In the genomic region with DNA sequence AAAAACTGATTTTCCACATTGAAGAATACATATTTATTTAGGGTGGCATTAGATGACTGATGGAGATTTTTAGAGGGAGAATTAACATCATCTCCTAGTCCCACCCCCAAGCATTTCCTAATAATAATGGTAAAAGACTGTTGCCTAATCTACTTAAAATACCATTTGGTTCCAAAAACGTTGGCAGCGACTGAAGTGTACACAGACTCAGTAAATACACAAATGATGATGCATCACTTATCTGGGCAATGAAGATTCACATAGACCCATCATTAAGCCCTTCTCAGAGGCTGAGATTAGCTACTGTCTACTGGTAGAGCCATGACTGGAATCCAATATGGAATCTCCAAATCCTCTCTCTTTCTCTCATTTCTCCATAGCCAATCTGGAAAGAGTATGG, we compare ENCODE assay signal across 2 cellular contexts.
TF ChIP-seq lines count a peak whose summit lies in the region.

No MANE protein-coding gene starts in this region.

TF ChIP-seq in liver, 16 proteins besides CTCF, POLR2A, EP300 and RAD21 (continued from another document):
- peak; percentile 39 to 71 for TF ChIP-seq HNF4A (conservative IDR thresholded peaks at IDR 0.05)
- TF ChIP-seq HNF4G (IDR thresholded peaks at IDR 0.05), result no peak
- TF ChIP-seq, protein P1, sequence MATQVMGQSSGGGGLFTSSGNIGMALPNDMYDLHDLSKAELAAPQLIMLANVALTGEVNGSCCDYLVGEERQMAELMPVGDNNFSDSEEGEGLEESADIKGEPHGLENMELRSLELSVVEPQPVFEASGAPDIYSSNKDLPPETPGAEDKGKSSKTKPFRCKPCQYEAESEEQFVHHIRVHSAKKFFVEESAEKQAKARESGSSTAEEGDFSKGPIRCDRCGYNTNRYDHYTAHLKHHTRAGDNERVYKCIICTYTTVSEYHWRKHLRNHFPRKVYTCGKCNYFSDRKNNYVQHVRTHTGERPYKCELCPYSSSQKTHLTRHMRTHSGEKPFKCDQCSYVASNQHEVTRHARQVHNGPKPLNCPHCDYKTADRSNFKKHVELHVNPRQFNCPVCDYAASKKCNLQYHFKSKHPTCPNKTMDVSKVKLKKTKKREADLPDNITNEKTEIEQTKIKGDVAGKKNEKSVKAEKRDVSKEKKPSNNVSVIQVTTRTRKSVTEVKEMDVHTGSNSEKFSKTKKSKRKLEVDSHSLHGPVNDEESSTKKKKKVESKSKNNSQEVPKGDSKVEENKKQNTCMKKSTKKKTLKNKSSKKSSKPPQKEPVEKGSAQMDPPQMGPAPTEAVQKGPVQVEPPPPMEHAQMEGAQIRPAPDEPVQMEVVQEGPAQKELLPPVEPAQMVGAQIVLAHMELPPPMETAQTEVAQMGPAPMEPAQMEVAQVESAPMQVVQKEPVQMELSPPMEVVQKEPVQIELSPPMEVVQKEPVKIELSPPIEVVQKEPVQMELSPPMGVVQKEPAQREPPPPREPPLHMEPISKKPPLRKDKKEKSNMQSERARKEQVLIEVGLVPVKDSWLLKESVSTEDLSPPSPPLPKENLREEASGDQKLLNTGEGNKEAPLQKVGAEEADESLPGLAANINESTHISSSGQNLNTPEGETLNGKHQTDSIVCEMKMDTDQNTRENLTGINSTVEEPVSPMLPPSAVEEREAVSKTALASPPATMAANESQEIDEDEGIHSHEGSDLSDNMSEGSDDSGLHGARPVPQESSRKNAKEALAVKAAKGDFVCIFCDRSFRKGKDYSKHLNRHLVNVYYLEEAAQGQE (IDR thresholded peaks at IDR 0.05), result no peak
- TF ChIP-seq YY1 (IDR thresholded peaks at IDR 0.05), result peak; percentile 53
- TF ChIP-seq EGR1 (IDR thresholded peaks at IDR 0.05; ENCODE audit: low read depth in 2 of 2), result no peak
- TF ChIP-seq TAF1 (conservative IDR thresholded peaks at IDR 0.05), result no peak
- TF ChIP-seq, protein P2, sequence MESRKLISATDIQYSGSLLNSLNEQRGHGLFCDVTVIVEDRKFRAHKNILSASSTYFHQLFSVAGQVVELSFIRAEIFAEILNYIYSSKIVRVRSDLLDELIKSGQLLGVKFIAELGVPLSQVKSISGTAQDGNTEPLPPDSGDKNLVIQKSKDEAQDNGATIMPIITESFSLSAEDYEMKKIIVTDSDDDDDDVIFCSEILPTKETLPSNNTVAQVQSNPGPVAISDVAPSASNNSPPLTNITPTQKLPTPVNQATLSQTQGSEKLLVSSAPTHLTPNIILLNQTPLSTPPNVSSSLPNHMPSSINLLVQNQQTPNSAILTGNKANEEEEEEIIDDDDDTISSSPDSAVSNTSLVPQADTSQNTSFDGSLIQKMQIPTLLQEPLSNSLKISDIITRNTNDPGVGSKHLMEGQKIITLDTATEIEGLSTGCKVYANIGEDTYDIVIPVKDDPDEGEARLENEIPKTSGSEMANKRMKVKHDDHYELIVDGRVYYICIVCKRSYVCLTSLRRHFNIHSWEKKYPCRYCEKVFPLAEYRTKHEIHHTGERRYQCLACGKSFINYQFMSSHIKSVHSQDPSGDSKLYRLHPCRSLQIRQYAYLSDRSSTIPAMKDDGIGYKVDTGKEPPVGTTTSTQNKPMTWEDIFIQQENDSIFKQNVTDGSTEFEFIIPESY (IDR thresholded peaks at IDR 0.05), result peak; percentile 34
- TF ChIP-seq JUND (IDR thresholded peaks at IDR 0.05), result peak in 1 of 2 donors; percentile 41
- no peak for TF ChIP-seq NR2F2 (IDR thresholded peaks at IDR 0.05)
- peak; percentile 95 for TF ChIP-seq FOXA2 (IDR thresholded peaks at IDR 0.05)
- no peak for TF ChIP-seq SP1 (IDR thresholded peaks at IDR 0.05)
- no peak for TF ChIP-seq GABPA (IDR thresholded peaks at IDR 0.05 in 1 of 2, conservative IDR thresholded peaks at IDR 0.05 in 1 of 2)
- TF ChIP-seq FOXA1 (IDR thresholded peaks at IDR 0.05), result peak; percentile 91
- TF ChIP-seq, protein P3, sequence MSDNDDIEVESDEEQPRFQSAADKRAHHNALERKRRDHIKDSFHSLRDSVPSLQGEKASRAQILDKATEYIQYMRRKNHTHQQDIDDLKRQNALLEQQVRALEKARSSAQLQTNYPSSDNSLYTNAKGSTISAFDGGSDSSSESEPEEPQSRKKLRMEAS (IDR thresholded peaks at IDR 0.05), result peak; percentile 34
- TF ChIP-seq RXRA (IDR thresholded peaks at IDR 0.05), result peak in 1 of 2 donors; percentile 55
TF ChIP-seq in liver: peak in this region for 8.

TF ChIP-seq in HepG2, 621 proteins besides CTCF, POLR2A, EP300 and RAD21:
- TF ChIP-seq, protein P4, sequence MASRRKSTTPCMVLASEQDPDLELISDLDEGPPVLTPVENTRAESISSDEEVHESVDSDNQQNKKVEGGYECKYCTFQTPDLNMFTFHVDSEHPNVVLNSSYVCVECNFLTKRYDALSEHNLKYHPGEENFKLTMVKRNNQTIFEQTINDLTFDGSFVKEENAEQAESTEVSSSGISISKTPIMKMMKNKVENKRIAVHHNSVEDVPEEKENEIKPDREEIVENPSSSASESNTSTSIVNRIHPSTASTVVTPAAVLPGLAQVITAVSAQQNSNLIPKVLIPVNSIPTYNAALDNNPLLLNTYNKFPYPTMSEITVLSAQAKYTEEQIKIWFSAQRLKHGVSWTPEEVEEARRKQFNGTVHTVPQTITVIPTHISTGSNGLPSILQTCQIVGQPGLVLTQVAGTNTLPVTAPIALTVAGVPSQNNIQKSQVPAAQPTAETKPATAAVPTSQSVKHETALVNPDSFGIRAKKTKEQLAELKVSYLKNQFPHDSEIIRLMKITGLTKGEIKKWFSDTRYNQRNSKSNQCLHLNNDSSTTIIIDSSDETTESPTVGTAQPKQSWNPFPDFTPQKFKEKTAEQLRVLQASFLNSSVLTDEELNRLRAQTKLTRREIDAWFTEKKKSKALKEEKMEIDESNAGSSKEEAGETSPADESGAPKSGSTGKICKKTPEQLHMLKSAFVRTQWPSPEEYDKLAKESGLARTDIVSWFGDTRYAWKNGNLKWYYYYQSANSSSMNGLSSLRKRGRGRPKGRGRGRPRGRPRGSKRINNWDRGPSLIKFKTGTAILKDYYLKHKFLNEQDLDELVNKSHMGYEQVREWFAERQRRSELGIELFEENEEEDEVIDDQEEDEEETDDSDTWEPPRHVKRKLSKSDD (CRISPR knock-in tag; IDR thresholded peaks at IDR 0.05; ENCODE audit: low read depth), result no peak
- TF ChIP-seq CC2D1A (CRISPR knock-in tag; IDR thresholded peaks at IDR 0.05) (no peak), ZSCAN9 (CRISPR knock-in tag; IDR thresholded peaks at IDR 0.05; ENCODE audit: borderline replicate concordance) (no peak), ZNF749 (CRISPR knock-in tag; IDR thresholded peaks at IDR 0.05; ENCODE audit: borderline replicate concordance) (no peak)
- TF ChIP-seq, protein P5, sequence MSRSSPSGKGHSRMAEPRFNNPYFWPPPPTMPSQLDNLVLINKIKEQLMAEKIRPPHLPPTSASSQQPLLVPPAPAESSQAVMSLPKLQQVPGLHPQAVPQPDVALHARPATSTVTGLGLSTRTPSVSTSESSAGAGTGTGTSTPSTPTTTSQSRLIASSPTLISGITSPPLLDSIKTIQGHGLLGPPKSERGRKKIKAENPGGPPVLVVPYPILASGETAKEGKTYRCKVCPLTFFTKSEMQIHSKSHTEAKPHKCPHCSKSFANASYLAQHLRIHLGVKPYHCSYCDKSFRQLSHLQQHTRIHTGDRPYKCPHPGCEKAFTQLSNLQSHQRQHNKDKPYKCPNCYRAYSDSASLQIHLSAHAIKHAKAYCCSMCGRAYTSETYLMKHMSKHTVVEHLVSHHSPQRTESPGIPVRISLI (CRISPR knock-in tag; IDR thresholded peaks at IDR 0.05; ENCODE audit: borderline replicate concordance), result no peak
- TF ChIP-seq, protein P6, sequence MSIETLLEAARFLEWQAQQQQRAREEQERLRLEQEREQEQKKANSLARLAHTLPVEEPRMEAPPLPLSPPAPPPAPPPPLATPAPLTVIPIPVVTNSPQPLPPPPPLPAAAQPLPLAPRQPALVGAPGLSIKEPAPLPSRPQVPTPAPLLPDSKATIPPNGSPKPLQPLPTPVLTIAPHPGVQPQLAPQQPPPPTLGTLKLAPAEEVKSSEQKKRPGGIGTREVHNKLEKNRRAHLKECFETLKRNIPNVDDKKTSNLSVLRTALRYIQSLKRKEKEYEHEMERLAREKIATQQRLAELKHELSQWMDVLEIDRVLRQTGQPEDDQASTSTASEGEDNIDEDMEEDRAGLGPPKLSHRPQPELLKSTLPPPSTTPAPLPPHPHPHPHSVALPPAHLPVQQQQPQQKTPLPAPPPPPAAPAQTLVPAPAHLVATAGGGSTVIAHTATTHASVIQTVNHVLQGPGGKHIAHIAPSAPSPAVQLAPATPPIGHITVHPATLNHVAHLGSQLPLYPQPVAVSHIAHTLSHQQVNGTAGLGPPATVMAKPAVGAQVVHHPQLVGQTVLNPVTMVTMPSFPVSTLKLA (IDR thresholded peaks at IDR 0.05), result no peak
